In genomic region chr21:34054259-34054658, GRCh38 we compare ENCODE assay signal across 30 cellular contexts. TPM values are rescaled to one million over a fixed set of nuclear protein-coding genes. Genes with fewer than 3 reads are reported as not detected.
A peak's percentile ranks its signal among the peaks of the same experiment; 100 is the strongest.
DNase-seq lines count a peak whose midpoint lies in the region; ATAC-seq, FAIRE-seq and TF ChIP-seq lines count a peak whose summit lies in the region.
"Had no signal": no experiment of that assay in that cellular context is flagged by ENCODE, and none has a peak within 500 bp of the region (broad histone marks: within the 10 kb centered on the region; RNA-seq: fewer than 3 reads in every experiment).

No MANE protein-coding gene starts in this region.

- H3K36me3 Mint-ChIP-seq in nephron progenitor cell (ENCODE audit: low read depth), result no peaks in the 10 kb centered on the region
- H3K36me3 Mint-ChIP-seq: activated naive CD8-positive, alpha-beta T cell; CD8-positive, alpha-beta T cell had no signal

- POLR2A ChIA-PET in OCI-LY7 (lab: Charles Lee), result interaction anchor here (0.7 to 0.8 kb wide), 3 partner anchors 136 to 256 kb away, joined by 3 to 4 read pairs (median 3); no protein-coding TSS in a partner anchor

- no peaks in the 10 kb centered on the region for H3K79me2 ChIP-seq in OCI-LY7 (ENCODE audit: insufficient read depth, low read depth, low read length)
- H3K79me2 ChIP-seq: hepatocyte had no signal

- no TSS peak for BruUV-seq in OCI-LY7 (replicated peaks; lab: Mats Ljungman, UMichigan)

- WGBS in pancreas, 2 donors, result 50 to 52% methylated on average over 4 of the region's 4 CpGs

- no peak overlapping the region for H3K4me3 Mint-ChIP-seq in nephron progenitor cell
- H3K4me3 Mint-ChIP-seq: activated CD4-positive, alpha-beta T cell treated with anti-CD3 and anti-CD28 coated beads for 36 hours; activated naive CD8-positive, alpha-beta T cell; B cell; CD8-positive, alpha-beta T cell; immature natural killer cell; stimulated activated naive CD8-positive, alpha-beta T cell treated with anti-CD3 and anti-CD28 coated beads, Interleukin-15, amount 100 ng/mL, for 72 hours; T-helper 17 cell had no signal

- no peak overlapping the region for H3K27ac ChIP-seq in effector memory CD4-positive, alpha-beta T cell (ENCODE audit: insufficient read depth, low read length, poor library complexity, severe bottlenecking)
- no peak overlapping the region for H3K27ac ChIP-seq in pancreas
- no peak overlapping the region for H3K27ac ChIP-seq in OCI-LY7 (ENCODE audit: low read depth, low read length, poor library complexity, severe bottlenecking)
- H3K27ac ChIP-seq: ascending aorta, gastrocnemius medialis, hepatocyte had no signal

- DNase-seq in DMS153 (lab: John Stamatoyannopoulos, UW) (peak; percentile 90), NCI-H146 (lab: John Stamatoyannopoulos, UW) (peak; percentile 68), NCI-H748 treated with DMSO at 0.1 percent for 48 hours (lab: John Stamatoyannopoulos, UW) (peak; percentile 94), nephron progenitor cell (no peak), pancreas (no peak), OCI-LY7 (ENCODE audit: low spot score) (no peak)
- no peak for DNase-seq in effector memory CD4-positive, alpha-beta T cell
- DNase-seq in activated CD4-positive, alpha-beta T cell treated with anti-CD3 and anti-CD28 coated beads for 4 hours, result no peak
- DNase-seq: activated CD4-positive, alpha-beta T cell treated with anti-CD3 and anti-CD28 coated beads for 36 hours; activated CD8-positive, alpha-beta memory T cell treated with anti-CD3 and anti-CD28 coated beads for 24 hours; activated effector memory CD4-positive, alpha-beta T cell treated with Interleukin-2 at 50 U/mL for 16 hours; CD8-positive, alpha-beta T cell; cortex of kidney; DND-41; gastrocnemius medialis; HCEC 1CT; immature natural killer cell; KG1; mesenchymal stem cell; MM.1S; nucleus accumbens; PC-3; stimulated activated naive CD8-positive, alpha-beta T cell treated with anti-CD3 and anti-CD28 coated beads, Interleukin-15, amount 100 ng/mL, for 72 hours; T-helper 17 cell had no signal

- TF ChIP-seq CTCF in nephron progenitor cell (IDR thresholded peaks at IDR 0.05) (no peak), pancreas (IDR thresholded peaks at IDR 0.05) (no peak), OCI-LY7 (conservative IDR thresholded peaks at IDR 0.05; ENCODE audit: low read length) (no peak)

- H3K27me3 ChIP-seq in effector memory CD4-positive, alpha-beta T cell (replicated peaks; ENCODE audit: control insufficient read depth, insufficient read depth, low read length, poor library complexity, severe bottlenecking), result no peaks in the 10 kb centered on the region
- H3K27me3 ChIP-seq in pancreas, result no peaks in the 10 kb centered on the region
- H3K27me3 ChIP-seq: ascending aorta, gastrocnemius medialis, hepatocyte had no signal

- no peak overlapping the region for H3K4me3 ChIP-seq in effector memory CD4-positive, alpha-beta T cell (ENCODE audit: insufficient read depth, low read depth, low read length, poor library complexity, severe bottlenecking)
- H3K4me3 ChIP-seq in pancreas (no peak overlapping the region), OCI-LY7 (ENCODE audit: low read depth, low read length, poor library complexity, severe bottlenecking) (no peak overlapping the region)
- H3K4me3 ChIP-seq: ascending aorta, gastrocnemius medialis, hepatocyte had no signal

- peaks cover 16% of the 10 kb centered on the region for H3K4me1 Mint-ChIP-seq in nephron progenitor cell
- H3K4me1 Mint-ChIP-seq: activated CD4-positive, alpha-beta T cell treated with anti-CD3 and anti-CD28 coated beads for 36 hours; immature natural killer cell; stimulated activated naive CD8-positive, alpha-beta T cell treated with anti-CD3 and anti-CD28 coated beads, Interleukin-15, amount 100 ng/mL, for 72 hours had no signal

- no peaks in the 10 kb centered on the region for H3K27me3 Mint-ChIP-seq in nephron progenitor cell (ENCODE audit: low read depth, poor library complexity)
- H3K27me3 Mint-ChIP-seq: activated CD4-positive, alpha-beta T cell treated with anti-CD3 and anti-CD28 coated beads for 36 hours; activated naive CD8-positive, alpha-beta T cell; B cell; stimulated activated naive CD8-positive, alpha-beta T cell treated with anti-CD3 and anti-CD28 coated beads, Interleukin-15, amount 100 ng/mL, for 72 hours; T-helper 17 cell had no signal

- peaks cover 2% of the 10 kb centered on the region for H3K9me3 Mint-ChIP-seq in nephron progenitor cell
- H3K9me3 Mint-ChIP-seq: CD8-positive, alpha-beta T cell; immature natural killer cell; stimulated activated naive CD8-positive, alpha-beta T cell treated with anti-CD3 and anti-CD28 coated beads, Interleukin-15, amount 100 ng/mL, for 72 hours had no signal

- no peak for ATAC-seq in pancreas
- ATAC-seq: activated CD4-positive, alpha-beta T cell treated with anti-CD3 and anti-CD28 coated beads for 36 hours; CD8-positive, alpha-beta T cell; gastrocnemius medialis; left lobe of liver; PC-3; SK-N-SH treated with all-trans-retinoic acid at 6 μM for 48 hours; stimulated activated naive CD8-positive, alpha-beta T cell treated with anti-CD3 and anti-CD28 coated beads, Interleukin-15, amount 100 ng/mL, for 72 hours; T-helper 17 cell had no signal

- FAIRE-seq in pancreas (lab: Jason Lieb, UNC), result no peak

- no peaks in the 10 kb centered on the region for H3K36me3 ChIP-seq in effector memory CD4-positive, alpha-beta T cell (ENCODE audit: control insufficient read depth, insufficient read depth, low read length)
- no peaks in the 10 kb centered on the region for H3K36me3 ChIP-seq in pancreas
- H3K36me3 ChIP-seq in OCI-LY7 (ENCODE audit: insufficient read depth, low read length), result no peaks in the 10 kb centered on the region
- H3K36me3 ChIP-seq: ascending aorta, gastrocnemius medialis had no signal

- H3K4me1 ChIP-seq in effector memory CD4-positive, alpha-beta T cell (ENCODE audit: control insufficient read depth, insufficient read depth, low read length, poor library complexity, severe bottlenecking), result no peaks in the 10 kb centered on the region
- H3K4me1 ChIP-seq in pancreas (no peaks in the 10 kb centered on the region), OCI-LY7 (ENCODE audit: insufficient read depth, low read length, poor library complexity, severe bottlenecking) (no peaks in the 10 kb centered on the region)
- H3K4me1 ChIP-seq: ascending aorta, gastrocnemius medialis had no signal

- H3K4me2 ChIP-seq in OCI-LY7 (ENCODE audit: low read length), result no peak overlapping the region
- H3K4me2 ChIP-seq: hepatocyte had no signal

- no peaks in the 10 kb centered on the region for H4K20me1 ChIP-seq in OCI-LY7 (ENCODE audit: insufficient read depth, low read length)

- H3K9me3 ChIP-seq in effector memory CD4-positive, alpha-beta T cell (ENCODE audit: control insufficient read depth, low read length), result no peaks in the 10 kb centered on the region
- H3K9me3 ChIP-seq in pancreas, result no peaks in the 10 kb centered on the region
- H3K9me3 ChIP-seq in OCI-LY7 (ENCODE audit: low read length), result no peaks in the 10 kb centered on the region
- H3K9me3 ChIP-seq: ascending aorta, gastrocnemius medialis had no signal

- intact Hi-C loops in pancreas (cut with DNase I), result no loop called here
- intact Hi-C loops in OCI-LY7 (cut with micrococcal nuclease; ENCODE audit: unreplicated experiment), result no loop called here

- no peak overlapping the region for H2AFZ ChIP-seq in OCI-LY7 (ENCODE audit: low read length)
- H2AFZ ChIP-seq: hepatocyte had no signal

- CTCF ChIA-PET in OCI-LY7 (lab: Charles Lee; ENCODE audit: unreplicated experiment), result no interaction called here

- H3K9me2 ChIP-seq in OCI-LY7 (ENCODE audit: insufficient read depth, low read length), result no peaks in the 10 kb centered on the region

- peak overlapping the region; percentile 29 for H3K27ac Mint-ChIP-seq in nephron progenitor cell
- H3K27ac Mint-ChIP-seq: activated CD4-positive, alpha-beta T cell treated with anti-CD3 and anti-CD28 coated beads for 36 hours; activated naive CD8-positive, alpha-beta T cell; B cell; CD8-positive, alpha-beta T cell; immature natural killer cell; stimulated activated naive CD8-positive, alpha-beta T cell treated with anti-CD3 and anti-CD28 coated beads, Interleukin-15, amount 100 ng/mL, for 72 hours; T-helper 17 cell had no signal

RNA-seq across cellular contexts. Expression of gene MRPS6, which starts 19.1 kb away (rescaled TPM):
- total RNA-seq in pancreas (10 to 100 TPM in 5 of 6 donors, 1 to 10 TPM in 1; 9.9 to 14.5 (median 12.3) TPM), OCI-LY7 (2022) (56.1 and 64.7 TPM in 2 replicates)
- polyA plus RNA-seq in pancreas, result 10 to 100 TPM; 16.9 to 18.5 TPM
- total RNA-seq in OCI-LY7 (2014; rRNA removed; shearing (Covaris generic)), result 15.2 and 20.9 TPM in 2 replicates

RNA-seq across cellular contexts. Expression of gene SLC5A3, which starts 19.1 kb away (rescaled TPM):
- total RNA-seq in pancreas (1 to 10 TPM; 2.2 to 5.9 (median 3.0) TPM), OCI-LY7 (2022) (22.2 and 26.6 TPM in 2 replicates)
- 1 to 10 TPM in 1 of 2 donors, under 1 TPM in 1; 0.49 to 1.0 TPM for polyA plus RNA-seq in pancreas
- 26.3 and 31.5 TPM in 2 replicates for total RNA-seq in OCI-LY7 (2014; rRNA removed; shearing (Covaris generic))

Comparison
In these comparisons a context has a peak if more than half of its experiments do, and no peak if none do; other contexts are left out.
1. DNase-seq: peak in DMS153 (single experiment), NCI-H146 (single experiment) and NCI-H748 treated with DMSO at 0.1 percent for 48 hours (single experiment); none in nephron progenitor cell (single experiment), effector memory CD4-positive, alpha-beta T cell (0 of 3), pancreas (0 of 6), activated CD4-positive, alpha-beta T cell treated with anti-CD3 and anti-CD28 coated beads for 4 hours (0 of 2) and OCI-LY7 (single experiment).